Comparison of ENCODE assay signal across 28 cellular contexts in genomic region chr11:10699072-10699471, GRCh38. TPM values are rescaled to one million over a fixed set of nuclear protein-coding genes. Genes with fewer than 3 reads are reported as not detected.
"Had no signal": no experiment of that assay in that cellular context is flagged by ENCODE, and none has a peak within 500 bp of the region (broad histone marks: within the 10 kb centered on the region; RNA-seq: fewer than 3 reads in every experiment).

No MANE protein-coding gene starts in this region.

- H3K4me2 ChIP-seq: neural progenitor cell had no signal

- DNase-seq: activated CD4-positive, alpha-beta T cell treated with anti-CD3 and anti-CD28 coated beads for 4 hours; activated CD4-positive, alpha-beta T cell treated with anti-CD3 and anti-CD28 coated beads, Interleukin-2, amount 50 U/mL, for 4 hours; activated naive CD4-positive, alpha-beta T cell; activated T-cell treated with anti-CD3 and anti-CD28 coated beads for 4 hours; activated T-cell treated with anti-CD3 and anti-CD28 coated beads, Interleukin-2, amount 50 U/mL, for 72 hours; aorta; cerebellar nuclear complex; colonic mucosa; heart left ventricle; hypothalamus; immature natural killer cell; kidney; left colon; natural killer cell; occipital lobe; psoas muscle; stimulated activated CD4-positive, alpha-beta T cell treated with anti-CD3 and anti-CD28 coated beads, Interleukin-15, amount 100 ng/mL, for 24 hours; stimulated activated CD4-positive, alpha-beta T cell treated with anti-CD3 and anti-CD28 coated beads, Interleukin-2, amount 100 ng/mL, for 24 hours; stimulated activated naive B cell treated with anti-CD40 and anti-IgM and Interleukin-4, amounts not matched to agents 10 μg/mL and 1 μg/mL and 100 μg/mL, for 72 hours; stomach; T-helper 9 cell; transverse colon had no signal

- H3K27me3 ChIP-seq: cardiac muscle cell, colonic mucosa, heart left ventricle, neural progenitor cell, stomach, transverse colon had no signal

- H2AFZ ChIP-seq: neural progenitor cell, parathyroid adenoma had no signal

- ATAC-seq: activated naive CD4-positive, alpha-beta T cell treated with anti-CD3 and anti-CD28 coated beads, Interleukin-2, amount 50 U/mL, for 72 hours; activated T-cell treated with anti-CD3 and anti-CD28 coated beads, Interleukin-2, amount 50 U/mL, for 72 hours; esophagus mucosa; heart left ventricle; left colon; natural killer cell; psoas muscle; stimulated activated naive B cell treated with anti-CD40 and anti-IgM and Interleukin-4, amounts not matched to agents 10 μg/mL and 1 μg/mL and 100 μg/mL, for 72 hours had no signal

- H3K9me3 ChIP-seq: colonic mucosa, heart left ventricle, psoas muscle, stomach, transverse colon had no signal

- H3K36me3 ChIP-seq: cardiac muscle cell, colonic mucosa, heart left ventricle, neural progenitor cell, stomach, transverse colon had no signal

- H3K4me1 ChIP-seq: colonic mucosa, neural progenitor cell, parathyroid adenoma, psoas muscle had no signal

- H3K9ac ChIP-seq: neural progenitor cell, parathyroid adenoma had no signal

- H3K27ac ChIP-seq: cardiac muscle cell, colonic mucosa, heart left ventricle, neural progenitor cell, parathyroid adenoma, psoas muscle, stomach, transverse colon, VCaP had no signal

- H3K79me2 ChIP-seq: parathyroid adenoma had no signal

- H3K4me3 ChIP-seq: cardiac muscle cell, colonic mucosa, heart left ventricle, neural progenitor cell, psoas muscle, stomach, transverse colon had no signal

RNA-seq across cellular contexts. Expression of gene IRAG1, which starts 5.5 kb away (rescaled TPM):
- total RNA-seq: activated naive CD4-positive, alpha-beta T cell treated with anti-CD3 and anti-CD28 coated beads, Interleukin-2, amount 50 U/mL, for 72 hours had no signal
